Comparison of ENCODE assay signal across 9 cellular contexts in the genomic region with DNA sequence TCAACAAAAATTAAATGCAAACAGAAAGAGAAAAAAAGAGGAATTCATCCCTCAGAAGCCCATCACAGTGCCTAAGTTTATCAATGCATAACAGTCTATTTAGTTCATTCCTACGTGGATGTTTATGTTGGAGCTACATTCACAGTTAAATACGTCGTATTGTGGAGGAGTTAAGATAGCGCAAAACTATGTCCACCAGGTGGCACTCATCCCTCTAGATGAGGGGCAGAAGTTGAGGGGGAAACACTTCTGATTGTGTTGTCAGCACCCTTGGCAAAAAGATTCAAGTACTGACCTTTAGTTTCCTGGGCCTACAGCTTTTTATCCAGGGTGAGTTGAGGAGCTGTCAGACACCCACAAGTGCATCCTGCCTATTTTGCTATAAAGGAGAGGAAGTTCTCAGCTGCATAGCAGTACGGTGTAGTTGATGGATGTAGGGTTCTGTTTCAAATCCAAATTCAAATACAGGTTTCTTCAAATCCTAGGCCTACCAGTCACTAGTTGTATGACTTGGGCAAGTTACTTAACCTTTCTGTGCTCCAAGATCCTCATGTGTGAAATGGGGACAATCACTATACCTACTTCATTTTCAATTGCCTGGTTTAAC. TPM values are rescaled to one million over a fixed set of nuclear protein-coding genes. Genes with fewer than 3 reads are reported as not detected.
DNase-seq lines count a peak whose midpoint lies in the region; ATAC-seq, FAIRE-seq and TF ChIP-seq lines count a peak whose summit lies in the region.
"Had no signal": no experiment of that assay in that cellular context is flagged by ENCODE, and none has a peak within 500 bp of the region (broad histone marks: within the 10 kb centered on the region; RNA-seq: fewer than 3 reads in every experiment).

No MANE protein-coding gene starts in this region.

- peaks cover 7% of the 10 kb centered on the region for H3K4me1 Mint-ChIP-seq in CD8-positive, alpha-beta T cell (ENCODE audit: low read depth)
- H3K4me1 Mint-ChIP-seq in chondrocyte (ENCODE audit: low read depth): peaks cover 30% of the 10 kb centered on the region

- ATAC-seq in CD8-positive, alpha-beta T cell: peak; percentile 69
- ATAC-seq in GM19351 (IDR thresholded peaks at IDR 0.05; ENCODE audit: unreplicated experiment) (peak; percentile 51), HepG2 (peak; percentile 97)
- ATAC-seq in stimulated activated naive CD8-positive, alpha-beta T cell treated with anti-CD3 and anti-CD28 coated beads, Interleukin-15, Interleukin-2, amounts not matched to agents 100 U/mL and 50 U/mL, for 24 hours: peak; percentile 87

- H4K20me1 ChIP-seq in Karpas-422 (ENCODE audit: insufficient read depth, low read depth, low read length) (no peaks in the 10 kb centered on the region), HepG2 (ENCODE audit: insufficient read depth, low read length) (no peaks in the 10 kb centered on the region)

- no peaks in the 10 kb centered on the region for H3K36me3 ChIP-seq in CD8-positive, alpha-beta T cell (ENCODE audit: insufficient read depth, low read length)
- H3K36me3 ChIP-seq in Karpas-422 (ENCODE audit: insufficient read depth, low read length) (no peaks in the 10 kb centered on the region), HepG2 (replicated peaks in 1 of 2; ENCODE audit: control insufficient read depth in 1 of 2, insufficient read depth in 2 of 2, low read length in 2 of 2) (no peaks in the 10 kb centered on the region)

- 26% methylated on average over 5 of the region's 5 CpGs for WGBS in HepG2 (ENCODE audit: low lambda C conversion rate)

- DNase-seq in CD8-positive, alpha-beta T cell: peak in 5 of 7 experiments; percentile 27 to 54 (median 41)
- DNase-seq in Karpas-422: peak; percentile 84
- peak; percentile 77 for DNase-seq in SK-MEL-5 (ENCODE audit: low read depth, low spot score)
- no peak for DNase-seq in chondrocyte (ENCODE audit: low spot score)
- DNase-seq in HepG2 (ENCODE audit: low spot score): peak; percentile 80
- DNase-seq in stimulated activated naive CD8-positive, alpha-beta T cell treated with anti-CD3 and anti-CD28 coated beads, Interleukin-15, Interleukin-2, amounts not matched to agents 100 U/mL and 50 U/mL, for 24 hours: peak; percentile 78
- no peak for DNase-seq in 8988T

- H3K27me3 Mint-ChIP-seq in CD8-positive, alpha-beta T cell (ENCODE audit: low read depth): no peaks in the 10 kb centered on the region
- no peaks in the 10 kb centered on the region for H3K27me3 Mint-ChIP-seq in chondrocyte (ENCODE audit: low read depth)

- H3K4me3 Mint-ChIP-seq in CD8-positive, alpha-beta T cell: no peak overlapping the region
- H3K4me3 Mint-ChIP-seq in chondrocyte (ENCODE audit: unreplicated experiment): no peak overlapping the region
- H3K4me3 Mint-ChIP-seq: T-cell had no signal

- no peak overlapping the region for H3K27ac ChIP-seq in CD8-positive, alpha-beta T cell (ENCODE audit: low read depth, low read length)
- H3K27ac ChIP-seq in Karpas-422 (ENCODE audit: low read length) (no peak overlapping the region), HepG2 (ENCODE audit: extremely low read length, insufficient read depth, low read length) (no peak overlapping the region)

- no peaks in the 10 kb centered on the region for H3K9me2 ChIP-seq in Karpas-422 (replicated peaks; ENCODE audit: insufficient read depth, low read length)

- H3K9me3 ChIP-seq in CD8-positive, alpha-beta T cell (ENCODE audit: low read length): no peaks in the 10 kb centered on the region
- H3K9me3 ChIP-seq in Karpas-422 (ENCODE audit: low read length) (no peaks in the 10 kb centered on the region), HepG2 (ENCODE audit: low read length) (no peaks in the 10 kb centered on the region)

- TF ChIP-seq RAD21 in HepG2 (CRISPR knock-in tag; IDR thresholded peaks at IDR 0.05): peak; percentile 83

- H3K4me1 ChIP-seq in CD8-positive, alpha-beta T cell (ENCODE audit: insufficient read depth, low read length): no peaks in the 10 kb centered on the region
- H3K4me1 ChIP-seq in Karpas-422 (ENCODE audit: low read length): no peaks in the 10 kb centered on the region
- H3K4me1 ChIP-seq in HepG2 (ENCODE audit: insufficient read depth, low read length): peaks cover 27% of the 10 kb centered on the region

- peak; percentile 54 for TF ChIP-seq CTCF in CD8-positive, alpha-beta T cell (IDR thresholded peaks at IDR 0.05)
- peak; percentile 95 for TF ChIP-seq CTCF in chondrocyte (IDR thresholded peaks at IDR 0.05)
- TF ChIP-seq CTCF in HepG2 (CRISPR knock-in tag; IDR thresholded peaks at IDR 0.05): peak; percentile 93

- TF ChIP-seq EP300 in HepG2 (IDR thresholded peaks at IDR 0.05; ENCODE audit: low read depth in 2 of 2, low read length in 2 of 2) (no peak), HepG2 (CRISPR knock-in tag; IDR thresholded peaks at IDR 0.05; ENCODE audit: borderline replicate concordance) (no peak; the same call in 1 of the 2 replicates)

- POLR2A ChIA-PET in CD8-positive, alpha-beta T cell (lab: Charles Lee): interaction anchor here (2.3 kb wide), 1 partner anchor 12 kb away, joined by 5 read pairs; no protein-coding TSS in a partner anchor
- POLR2A ChIA-PET in HepG2 (lab: Yijun Ruan, JAX): no interaction called here

- FAIRE-seq in HepG2 (lab: Jason Lieb, UNC): peak; percentile 98

- H3K27ac Mint-ChIP-seq in CD8-positive, alpha-beta T cell: no peak overlapping the region
- H3K27ac Mint-ChIP-seq in chondrocyte (ENCODE audit: unreplicated experiment): peak overlapping the region; percentile 50
- H3K27ac Mint-ChIP-seq: T-cell had no signal

- no peak for TF ChIP-seq POLR2A in HepG2 (IDR thresholded peaks at IDR 0.05; ENCODE audit: insufficient read depth in 1 of 2, low read depth in 2 of 2, low read length in 2 of 2)

- BruUV-seq in HepG2 (replicated peaks; lab: Mats Ljungman, UMichigan): no TSS peak

- H3K9me3 Mint-ChIP-seq in CD8-positive, alpha-beta T cell: peaks cover 2% of the 10 kb centered on the region
- H3K9me3 Mint-ChIP-seq in chondrocyte (ENCODE audit: low read depth): no peaks in the 10 kb centered on the region

- H2AFZ ChIP-seq in Karpas-422 (ENCODE audit: low read length) (no peak overlapping the region), HepG2 (ENCODE audit: low read length) (no peak overlapping the region)

- no peak overlapping the region for H3K4me3 ChIP-seq in CD8-positive, alpha-beta T cell (ENCODE audit: low read depth, low read length)
- H3K4me3 ChIP-seq in Karpas-422 (ENCODE audit: low read length) (no peak overlapping the region), HepG2 (replicated peaks in 1 of 3; ENCODE audit: insufficient read depth in 1 of 3, low read depth in 2 of 3, low read length in 3 of 3) (no peak overlapping the region)

- no peaks in the 10 kb centered on the region for H3K36me3 Mint-ChIP-seq in CD8-positive, alpha-beta T cell
- no peaks in the 10 kb centered on the region for H3K36me3 Mint-ChIP-seq in chondrocyte (ENCODE audit: low read depth)

- H3K79me2 ChIP-seq in Karpas-422 (ENCODE audit: low read length) (no peaks in the 10 kb centered on the region), HepG2 (ENCODE audit: insufficient read depth, low read length) (no peaks in the 10 kb centered on the region)

- no peaks in the 10 kb centered on the region for H3K27me3 ChIP-seq in CD8-positive, alpha-beta T cell (ENCODE audit: insufficient read depth, low read length)
- H3K27me3 ChIP-seq in Karpas-422 (ENCODE audit: low read length): no peaks in the 10 kb centered on the region
- no peaks in the 10 kb centered on the region for H3K27me3 ChIP-seq in HepG2 (ENCODE audit: control insufficient read depth in 1 of 2, insufficient read depth in 2 of 2, low read length in 2 of 2)

- no peak overlapping the region for H3K4me2 ChIP-seq in Karpas-422 (ENCODE audit: low read depth, low read length, poor library complexity, severe bottlenecking)
- peak overlapping the region; percentile 20; the same call in 1 of the 2 replicates for H3K4me2 ChIP-seq in HepG2 (ENCODE audit: low read depth, low read length)

- intact Hi-C loops in CD8-positive, alpha-beta T cell (cut with DNase I, micrococcal nuclease): loop anchor here (2.0 to 5.0 kb wide), 3 partner anchors 36 to 54 kb away; no protein-coding TSS in a partner anchor
- intact Hi-C loops in HepG2 (cut with micrococcal nuclease; ENCODE audit: unreplicated experiment): loop anchor here (1.0 to 5.0 kb wide), 6 partner anchors 27 to 303 kb away; partner anchors contain the start of gene MYO1B

- in situ Hi-C loops in SK-MEL-5 (cut with HindIII; ENCODE audit: low pct_unique_long_range_greater_than_20kb, low sequenced_read_pairs): no loop called here
- in situ Hi-C loops in HepG2 (cut with HindIII; ENCODE audit: extremely low pct_ligation_motif_present, low pct_unique_long_range_greater_than_20kb): no loop called here

- CTCF ChIA-PET in CD8-positive, alpha-beta T cell (lab: Charles Lee): interaction anchor here (0.6 to 2.8 kb wide), 17 partner anchors 9 to 944 kb away, joined by 3 to 13 read pairs (median 4); no protein-coding TSS in a partner anchor
- CTCF ChIA-PET in HepG2 (lab: Yijun Ruan, JAX; ENCODE audit: low intra/inter-chr PET ratio, low total read pairs): interaction anchor here (1.5 to 3.2 kb wide), 5 partner anchors 53 to 303 kb away, joined by 4 to 22 read pairs (median 6); no protein-coding TSS in a partner anchor

- H3K9ac ChIP-seq in Karpas-422 (ENCODE audit: low read length): no peak overlapping the region
- no peak overlapping the region for H3K9ac ChIP-seq in HepG2 (ENCODE audit: insufficient read depth, low read depth, low read length)

RNA-seq across cellular contexts. Expression of gene MYO1B, which starts 26.8 kb away (rescaled TPM):
- under 1 TPM; 0.38 to 1.00 TPM for total RNA-seq in CD8-positive, alpha-beta T cell
- total RNA-seq in Karpas-422 (2014; rRNA removed; shearing (Covaris generic); ENCODE audit: low replicate concordance): not detected in 2 replicates
- 43.4 and 46.0 TPM in 2 replicates for total RNA-seq in SK-MEL-5 (2014; rRNA removed; shearing (Covaris generic))
- 27.7 and 35.1 TPM in 2 replicates for polyA plus RNA-seq in SK-MEL-5 (2015; cell fraction: cytosol; rRNA removed)
- polyA plus RNA-seq in SK-MEL-5 (2015; cell fraction: nucleus; rRNA removed): 54.1 and 58.1 TPM in 2 replicates
- 64.7 to 116 TPM (median 114 TPM) in 3 replicates for total RNA-seq in chondrocyte
- 89.8 and 134 TPM in 2 replicates for total RNA-seq in HepG2 (2016; rRNA removed; fragmentation: Illumina TruSeq; extraction: Trizol)
- 6.6 and 8.5 TPM in 2 replicates for total RNA-seq in HepG2 (2016; cell fraction: cytosol; rRNA removed; fragmentation: Illumina TruSeq; extraction: Trizol; ENCODE audit: low read depth)
- 89.7 and 128 TPM in 2 replicates for total RNA-seq in HepG2 (2016; cell fraction: insoluble cytoplasmic fraction; rRNA removed; fragmentation: Illumina TruSeq; extraction: Trizol)
- total RNA-seq in HepG2 (2016; cell fraction: membrane; rRNA removed; fragmentation: Illumina TruSeq; extraction: Trizol): 27.4 and 29.4 TPM in 2 replicates
- 108 and 113 TPM in 2 replicates for total RNA-seq in HepG2 (2016; cell fraction: nucleus; rRNA removed; fragmentation: Illumina TruSeq; extraction: Trizol)
- polyA plus RNA-seq in HepG2 (2011; rRNA removed): 29.5 and 36.9 TPM in 2 replicates
- 14.6 and 19.2 TPM in 2 replicates for polyA plus RNA-seq in HepG2 (2011; cell fraction: cytosol; rRNA removed)
- polyA plus RNA-seq in HepG2 (2011; cell fraction: nucleus; rRNA removed): 34.7 and 34.9 TPM in 2 replicates
- polyA plus RNA-seq in HepG2 (2012): 29.4 and 36.8 TPM in 2 replicates
- polyA plus RNA-seq in HepG2 (2016; cell fraction: cytosol; fragmentation: Illumina TruSeq; extraction: Trizol; ENCODE audit: low read depth): 2.2 and 2.6 TPM in 2 replicates
- polyA plus RNA-seq in HepG2 (2016; cell fraction: insoluble cytoplasmic fraction; fragmentation: Illumina TruSeq; extraction: Trizol; ENCODE audit: low read depth): 101 and 106 TPM in 2 replicates
- polyA plus RNA-seq in HepG2 (2016; cell fraction: membrane; fragmentation: Illumina TruSeq; extraction: Trizol; ENCODE audit: low read depth): 8.4 and 10.5 TPM in 2 replicates
- polyA plus RNA-seq in HepG2 (2016; cell fraction: nucleus; fragmentation: Illumina TruSeq; extraction: Trizol; ENCODE audit: insufficient read depth, low read depth): 79.1 and 80.1 TPM in 2 replicates
- polyA minus RNA-seq in HepG2 (2011; rRNA and poly(A)+ RNA removed; ENCODE audit: low replicate concordance): 12.3 and 50.8 TPM in 2 replicates
- 45.9 and 51.5 TPM in 2 replicates for polyA minus RNA-seq in HepG2 (2011; cell fraction: cytosol; rRNA and poly(A)+ RNA removed)
- polyA minus RNA-seq in HepG2 (2011; cell fraction: nucleus; rRNA and poly(A)+ RNA removed): 155 and 169 TPM in 2 replicates

Comparison
In these comparisons a context has a peak if more than half of its experiments do, and no peak if none do; other contexts are left out.
1. DNase-seq: peak in CD8-positive, alpha-beta T cell (5 of 7), Karpas-422 (single experiment), SK-MEL-5 (single experiment), HepG2 (single experiment) and stimulated activated naive CD8-positive, alpha-beta T cell treated with anti-CD3 and anti-CD28 coated beads, Interleukin-15, Interleukin-2, amounts not matched to agents 100 U/mL and 50 U/mL, for 24 hours (single experiment); none in chondrocyte (single experiment) and 8988T (single experiment).
2. Peak in every context shown above with its lines, with median percentiles within 50 percentile points of each other: ATAC-seq and CTCF ChIP-seq.